Comparison of ENCODE assay signal across 12 cellular contexts in genomic region chr20:56428881-56429280, GRCh38. TPM values are rescaled to one million over a fixed set of nuclear protein-coding genes. Genes with fewer than 3 reads are reported as not detected.
DNase-seq lines count a peak whose midpoint lies in the region; ATAC-seq and TF ChIP-seq lines count a peak whose summit lies in the region.
"Had no signal": no experiment of that assay in that cellular context is flagged by ENCODE, and none has a peak within 500 bp of the region (broad histone marks: within the 10 kb centered on the region; RNA-seq: fewer than 3 reads in every experiment).

No MANE protein-coding gene starts in this region.

- no peak for TF ChIP-seq CTCF in omental fat pad (IDR thresholded peaks at IDR 0.05)

- H3K9me3 Mint-ChIP-seq in activated CD4-positive, alpha-beta T cell treated with anti-CD3 and anti-CD28 coated beads, Interleukin-2, amount 10 ng/mL, durations not matched to agents 7 days and 5 days, result no peaks in the 10 kb centered on the region
- no peaks in the 10 kb centered on the region for H3K9me3 Mint-ChIP-seq in T-cell
- peaks cover 0 to 1% of the 10 kb centered on the region in 2 donors for H3K9me3 Mint-ChIP-seq in effector memory CD8-positive, alpha-beta T cell
- H3K9me3 Mint-ChIP-seq: H9, type B pancreatic cell had no signal

- no peaks in the 10 kb centered on the region for H3K27me3 ChIP-seq in skeletal muscle satellite cell (ENCODE audit: control insufficient read depth, insufficient read depth, low read length)

- no peak for ATAC-seq in T-cell (replicated peaks in 1 of 4)
- no peak for ATAC-seq in effector memory CD8-positive, alpha-beta T cell (replicated peaks)
- no peak for ATAC-seq in HG02588 (IDR thresholded peaks at IDR 0.05; ENCODE audit: unreplicated experiment)
- ATAC-seq in omental fat pad (ENCODE audit: low FRiP score), result no peak

- no peak for DNase-seq in activated CD4-positive, alpha-beta T cell treated with anti-CD3 and anti-CD28 coated beads, Interleukin-2, amount 10 ng/mL, durations not matched to agents 7 days and 5 days
- DNase-seq in activated CD4-positive, alpha-beta T cell treated with anti-CD3 and anti-CD28 coated beads, Interleukin-2, amount 50 U/mL, for 48 hours, result no peak
- no peak for DNase-seq in T-cell
- no peak for DNase-seq in effector memory CD8-positive, alpha-beta T cell
- no peak for DNase-seq in midbrain (lab: John Stamatoyannopoulos, UW)
- DNase-seq in omental fat pad (ENCODE audit: low spot score), result no peak
- DNase-seq: ACHN; effector CD4-positive, alpha-beta T cell; H9 had no signal

- no peak overlapping the region for H3K9ac ChIP-seq in skeletal muscle satellite cell (ENCODE audit: low read depth, low read length)

- no peaks in the 10 kb centered on the region for H3K27me3 Mint-ChIP-seq in activated CD4-positive, alpha-beta T cell treated with anti-CD3 and anti-CD28 coated beads, Interleukin-2, amount 10 ng/mL, durations not matched to agents 7 days and 5 days
- no peaks in the 10 kb centered on the region for H3K27me3 Mint-ChIP-seq in T-cell
- H3K27me3 Mint-ChIP-seq in effector memory CD8-positive, alpha-beta T cell, result no peaks in the 10 kb centered on the region

- peak overlapping the region; percentile 63 for H3K4me2 ChIP-seq in skeletal muscle satellite cell (ENCODE audit: low read length)

- no peak overlapping the region for H3K4me3 ChIP-seq in skeletal muscle satellite cell (ENCODE audit: low read length)

- H3K4me1 ChIP-seq in skeletal muscle satellite cell (ENCODE audit: control insufficient read depth, insufficient read depth, low read length), result peaks cover 16% of the 10 kb centered on the region

- H3K36me3 ChIP-seq in skeletal muscle satellite cell (ENCODE audit: insufficient read depth, low read length), result no peaks in the 10 kb centered on the region

- H3K4me3 Mint-ChIP-seq in activated CD4-positive, alpha-beta T cell treated with anti-CD3 and anti-CD28 coated beads, Interleukin-2, amount 10 ng/mL, durations not matched to agents 7 days and 5 days, result peak overlapping the region; percentile 40
- peak overlapping the region; percentile 82 to 86 (median 83) for H3K4me3 Mint-ChIP-seq in T-cell
- H3K4me3 Mint-ChIP-seq in effector memory CD8-positive, alpha-beta T cell, result peak overlapping the region; percentile 51 to 85
- H3K4me3 Mint-ChIP-seq: H9, type B pancreatic cell had no signal

- CTCF ChIA-PET in activated CD4-positive, alpha-beta T cell treated with anti-CD3 and anti-CD28 coated beads, Interleukin-2, amount 10 ng/mL, durations not matched to agents 7 days and 5 days (lab: Charles Lee), result interaction anchor here (1.1 to 1.8 kb wide), 4 partner anchors 8 to 56 kb away, joined by 3 to 7 read pairs (median 3); partner anchors contain the start of gene CASS4
- CTCF ChIA-PET in T-cell (lab: Charles Lee), result no interaction called here

- H3K4me1 Mint-ChIP-seq in activated CD4-positive, alpha-beta T cell treated with anti-CD3 and anti-CD28 coated beads, Interleukin-2, amount 10 ng/mL, durations not matched to agents 7 days and 5 days, result peaks cover 30% of the 10 kb centered on the region
- peaks cover 53 to 73% (median 65%) of the 10 kb centered on the region in 3 donors for H3K4me1 Mint-ChIP-seq in T-cell
- H3K4me1 Mint-ChIP-seq in effector memory CD8-positive, alpha-beta T cell (ENCODE audit: low read depth in 2 of 2), result peaks cover 30 to 34% of the 10 kb centered on the region in 2 donors
- H3K4me1 Mint-ChIP-seq: H9 had no signal

- H3K36me3 Mint-ChIP-seq in activated CD4-positive, alpha-beta T cell treated with anti-CD3 and anti-CD28 coated beads, Interleukin-2, amount 10 ng/mL, durations not matched to agents 7 days and 5 days (ENCODE audit: low read depth), result peaks cover 26% of the 10 kb centered on the region
- H3K36me3 Mint-ChIP-seq in T-cell, result peaks cover 10% of the 10 kb centered on the region
- peaks cover 3% of the 10 kb centered on the region for H3K36me3 Mint-ChIP-seq in effector memory CD8-positive, alpha-beta T cell (ENCODE audit: insufficient read depth)
- H3K36me3 Mint-ChIP-seq: type B pancreatic cell had no signal

- H3K9me3 ChIP-seq in skeletal muscle satellite cell (replicated peaks; ENCODE audit: low read length), result no peaks in the 10 kb centered on the region

- POLR2A ChIA-PET in activated CD4-positive, alpha-beta T cell treated with anti-CD3 and anti-CD28 coated beads, Interleukin-2, amount 10 ng/mL, durations not matched to agents 7 days and 5 days (lab: Charles Lee), result no interaction called here
- POLR2A ChIA-PET in T-cell (lab: Charles Lee), result interaction anchor here in 1 of 2 donors (1.1 kb wide), 1 partner anchor 16 kb away, joined by 4 read pairs; the partner anchor contains the start of gene CASS4

- H3K27ac Mint-ChIP-seq in activated CD4-positive, alpha-beta T cell treated with anti-CD3 and anti-CD28 coated beads, Interleukin-2, amount 10 ng/mL, durations not matched to agents 7 days and 5 days, result peak overlapping the region; percentile 89
- H3K27ac Mint-ChIP-seq in T-cell, result peak overlapping the region; percentile 98
- peak overlapping the region; percentile 65 to 86 for H3K27ac Mint-ChIP-seq in effector memory CD8-positive, alpha-beta T cell
- H3K27ac Mint-ChIP-seq: type B pancreatic cell had no signal

RNA-seq across cellular contexts. Expression of gene CASS4, which starts 16.8 kb away (rescaled TPM):
- 1 to 10 TPM; 8.6 to 9.0 TPM for total RNA-seq in activated CD4-positive, alpha-beta T cell treated with anti-CD3 and anti-CD28 coated beads, Interleukin-2, amount 10 ng/mL, durations not matched to agents 7 days and 5 days
- 10 to 100 TPM in 3 of 5 donors, 1 to 10 TPM in 2; 8.0 to 13.8 (median 11.2) TPM for total RNA-seq in T-cell
- 0.87 TPM in 1 of 2 replicates, not detected in the other for total RNA-seq in skeletal muscle satellite cell (2012; rRNA removed)
- 10 to 100 TPM in 1 of 4 donors, 1 to 10 TPM in 3; 3.5 to 10.6 (median 6.0) TPM for total RNA-seq in omental fat pad
- total RNA-seq: H9 had no signal

RNA-seq across cellular contexts. Expression of gene CSTF1, which starts 36.4 kb away (rescaled TPM):
- 10 to 100 TPM; 61.8 to 62.4 TPM for total RNA-seq in activated CD4-positive, alpha-beta T cell treated with anti-CD3 and anti-CD28 coated beads, Interleukin-2, amount 10 ng/mL, durations not matched to agents 7 days and 5 days
- total RNA-seq in T-cell (10 to 100 TPM; 17.3 to 47.7 (median 41.9) TPM), omental fat pad (10 to 100 TPM; 20.8 to 26.8 (median 22.0) TPM)
- total RNA-seq in skeletal muscle satellite cell (2012; rRNA removed), result 30.2 and 34.7 TPM in 2 replicates

RNA-seq across cellular contexts. Expression of gene AURKA, which starts 36.9 kb away (rescaled TPM):
- total RNA-seq in activated CD4-positive, alpha-beta T cell treated with anti-CD3 and anti-CD28 coated beads, Interleukin-2, amount 10 ng/mL, durations not matched to agents 7 days and 5 days, result 10 to 100 TPM; 73.6 to 83.0 TPM
- total RNA-seq in T-cell (1 to 10 TPM; 1.3 to 2.3 (median 2.0) TPM), omental fat pad (1 to 10 TPM in 3 of 4 donors, under 1 TPM in 1; 0.95 to 4.1 (median 2.5) TPM)
- 34.2 and 38.0 TPM in 2 replicates for total RNA-seq in skeletal muscle satellite cell (2012; rRNA removed)

RNA-seq across cellular contexts. Expression of gene RTF2, which starts 39.5 kb away (rescaled TPM):
- total RNA-seq in activated CD4-positive, alpha-beta T cell treated with anti-CD3 and anti-CD28 coated beads, Interleukin-2, amount 10 ng/mL, durations not matched to agents 7 days and 5 days, result 100 to 1,000 TPM; 106 to 107 TPM
- total RNA-seq in T-cell (10 to 100 TPM; 55.8 to 69.7 (median 64.8) TPM), omental fat pad (10 to 100 TPM; 52.7 to 62.9 (median 53.7) TPM)
- 50.9 and 62.4 TPM in 2 replicates for total RNA-seq in skeletal muscle satellite cell (2012; rRNA removed)

Comparison
In these comparisons a context has a peak if more than half of its experiments do, and no peak if none do; other contexts are left out.
1. RNA of gene AURKA, which starts 36.9 kb away (total RNA-seq): 73.6 to 83.0 TPM in activated CD4-positive, alpha-beta T cell treated with anti-CD3 and anti-CD28 coated beads, Interleukin-2, amount 10 ng/mL, durations not matched to agents 7 days and 5 days; 0.95 to 4.1 TPM in omental fat pad and 1.3 to 2.3 TPM in T-cell; every median in the first group is over 10 times any median in the second.
2. Peak in every context shown above with its lines, with median percentiles within 50 percentile points of each other: H3K27ac Mint-ChIP-seq and H3K4me3 Mint-ChIP-seq.